In the genomic region with DNA sequence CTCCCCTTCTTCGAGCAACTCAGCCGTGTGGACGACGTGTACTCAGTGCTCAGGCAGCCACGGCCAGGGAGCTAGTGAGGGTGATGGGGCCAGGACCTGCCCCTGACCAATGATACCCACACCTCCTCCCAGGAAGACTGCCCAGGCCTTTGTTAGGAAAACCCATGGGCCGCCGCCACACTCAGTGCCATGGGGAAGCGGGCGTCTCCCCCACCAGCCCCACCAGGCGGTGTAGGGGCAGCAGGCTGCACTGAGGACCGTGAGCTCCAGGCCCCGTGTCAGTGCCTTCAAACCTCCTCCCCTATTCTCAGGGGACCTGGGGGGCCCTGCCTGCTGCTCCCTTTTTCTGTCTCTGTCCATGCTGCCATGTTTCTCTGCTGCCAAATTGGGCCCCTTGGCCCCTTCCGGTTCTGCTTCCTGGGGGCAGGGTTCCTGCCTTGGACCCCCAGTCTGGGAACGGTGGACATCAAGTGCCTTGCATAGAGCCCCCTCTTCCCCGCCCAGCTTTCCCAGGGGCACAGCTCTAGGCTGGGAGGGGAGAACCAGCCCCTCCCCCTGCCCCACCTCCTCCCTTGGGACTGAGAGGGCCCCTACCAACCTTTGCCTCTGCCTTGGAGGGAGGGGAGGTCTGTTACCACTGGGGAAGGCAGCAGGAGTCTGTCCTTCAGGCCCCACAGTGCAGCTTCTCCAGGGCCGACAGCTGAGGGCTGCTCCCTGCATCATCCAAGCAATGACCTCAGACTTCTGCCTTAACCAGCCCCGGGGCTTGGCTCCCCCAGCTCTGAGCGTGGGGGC, we compare ENCODE assay signal across 11 cellular contexts. TPM values are rescaled to one million over a fixed set of nuclear protein-coding genes. Genes with fewer than 3 reads are reported as not detected.
DNase-seq lines count a peak whose midpoint lies in the region; ATAC-seq and TF ChIP-seq lines count a peak whose summit lies in the region.
"Had no signal": no experiment of that assay in that cellular context is flagged by ENCODE, and none has a peak within 500 bp of the region (broad histone marks: within the 10 kb centered on the region; RNA-seq: fewer than 3 reads in every experiment).

No MANE protein-coding gene starts in this region.

- H3K4me1 Mint-ChIP-seq in naive thymus-derived CD8-positive, alpha-beta T cell: peaks cover 29 to 70% (median 65%) of the 10 kb centered on the region in 4 donors

- peak overlapping the region; percentile 96 for H3K27ac ChIP-seq in cardiac muscle cell
- peak overlapping the region; percentile 79 to 95 for H3K27ac ChIP-seq in coronary artery
- peak overlapping the region; percentile 93 to 94 for H3K27ac ChIP-seq in uterus

- H3K27ac Mint-ChIP-seq in naive thymus-derived CD8-positive, alpha-beta T cell: peak overlapping the region in 8 of 10 donors; percentile 31 to 97 (median 89)

- H3K9me3 Mint-ChIP-seq in naive thymus-derived CD8-positive, alpha-beta T cell: no peaks in the 10 kb centered on the region

- POLR2A ChIA-PET in naive thymus-derived CD8-positive, alpha-beta T cell (lab: Charles Lee): interaction anchor here (0.5 to 5.0 kb wide), 10 partner anchors 8 to 185 kb away, joined by 3 to 69 read pairs (median 3); no protein-coding TSS in a partner anchor

- TF ChIP-seq CTCF in cardiac muscle cell (IDR thresholded peaks at IDR 0.05; ENCODE audit: low read depth, low read length): no peak
- no peak for TF ChIP-seq CTCF in coronary artery (IDR thresholded peaks at IDR 0.05)
- TF ChIP-seq CTCF in uterus (IDR thresholded peaks at IDR 0.05): no peak

- no peak overlapping the region for H3K4me3 ChIP-seq in cardiac muscle cell
- no peak overlapping the region for H3K4me3 ChIP-seq in coronary artery
- H3K4me3 ChIP-seq in uterus: no peak overlapping the region

- no peaks in the 10 kb centered on the region for H3K9me3 ChIP-seq in cardiac muscle cell (ENCODE audit: low read depth)
- H3K9me3 ChIP-seq in uterus: no peaks in the 10 kb centered on the region

- H3K36me3 Mint-ChIP-seq in naive thymus-derived CD8-positive, alpha-beta T cell: peaks cover 0 to 28% (median 6%) of the 10 kb centered on the region in 3 donors

- peaks cover 11% of the 10 kb centered on the region for H3K4me1 ChIP-seq in cardiac muscle cell (ENCODE audit: low read depth)
- peaks cover 0 to 30% of the 10 kb centered on the region in 2 donors for H3K4me1 ChIP-seq in uterus

- H3K27me3 ChIP-seq in cardiac muscle cell (no peaks in the 10 kb centered on the region), uterus (no peaks in the 10 kb centered on the region)

- intact Hi-C loops in Right ventricle myocardium superior (cut with DNase I) (loop anchor here (5.0 to 10.0 kb wide), 2 partner anchors 63 to 240 kb away; no protein-coding TSS in a partner anchor), uterus (cut with DNase I; ENCODE audit: low total_unique reads) (loop anchor here (10.0 kb wide), 1 partner anchor 60 kb away; no protein-coding TSS in a partner anchor)

- peak overlapping the region in 4 of 10 donors; percentile 7 to 84 (median 38) for H3K4me3 Mint-ChIP-seq in naive thymus-derived CD8-positive, alpha-beta T cell

- no peak for ATAC-seq in Right ventricle myocardium superior (ENCODE audit: poor library complexity)
- ATAC-seq in naive thymus-derived CD8-positive, alpha-beta T cell: no peak
- ATAC-seq in GM21825 (IDR thresholded peaks at IDR 0.05; ENCODE audit: unreplicated experiment): no peak

- DNase-seq in cardiac muscle cell (ENCODE audit: low read depth in 1 of 2, low spot score in 1 of 2) (no peak), Right ventricle myocardium superior (no peak), coronary artery (ENCODE audit: low spot score) (no peak), uterus (peak in 1 of 2 donors; percentile 38), hippocampal formation (lab: John Stamatoyannopoulos, UW) (no peak), GDM1 (lab: John Stamatoyannopoulos, UW) (no peak)
- no peak for DNase-seq in naive thymus-derived CD8-positive, alpha-beta T cell
- DNase-seq: kidney glomerular epithelial cell, NCI-H1417 treated with DMSO at 0.1 percent for 48 hours had no signal

- H3K36me3 ChIP-seq in cardiac muscle cell (peaks cover 11% of the 10 kb centered on the region), uterus (no peaks in the 10 kb centered on the region)

- TF ChIP-seq POLR2A in uterus (IDR thresholded peaks at IDR 0.05): no peak

- H3K27me3 Mint-ChIP-seq in naive thymus-derived CD8-positive, alpha-beta T cell: no peaks in the 10 kb centered on the region

RNA-seq across cellular contexts. Expression of gene CTDSP1, which starts 4.9 kb away (rescaled TPM):
- total RNA-seq in cardiac muscle cell: 147 and 179 TPM in 2 replicates
- polyA plus RNA-seq in cardiac muscle cell: 22.6 and 35.5 TPM in 2 replicates
- total RNA-seq in Right ventricle myocardium superior: 85.1 TPM
- 100 to 1,000 TPM; 143 to 144 TPM for total RNA-seq in naive thymus-derived CD8-positive, alpha-beta T cell
- polyA plus RNA-seq in naive thymus-derived CD8-positive, alpha-beta T cell: 10 to 100 TPM; 19.3 to 22.7 (median 19.8) TPM
- 100 to 1,000 TPM in 2 of 4 donors, 10 to 100 TPM in 2; 48.8 to 198 (median 76.8) TPM for total RNA-seq in uterus

RNA-seq across cellular contexts. Expression of gene VIL1, which starts 14.4 kb away (rescaled TPM):
- total RNA-seq in cardiac muscle cell (0.63 and 1.1 TPM in 2 replicates), Right ventricle myocardium superior (not detected), uterus (under 1 TPM in 3 of 4 donors, not detected in 1; 0.28 to 0.59 (median 0.51) TPM)
- 0.52 and 0.65 TPM in 2 replicates for polyA plus RNA-seq in cardiac muscle cell
- total RNA-seq in naive thymus-derived CD8-positive, alpha-beta T cell: not detected
- under 1 TPM in 2 of 3 donors, not detected in 1; 0.03 to 0.05 TPM for polyA plus RNA-seq in naive thymus-derived CD8-positive, alpha-beta T cell
- polyA plus RNA-seq: BJ had no signal

RNA-seq across cellular contexts. Expression of gene SLC11A1, which starts 22.5 kb away (rescaled TPM):
- total RNA-seq in cardiac muscle cell: 0.25 and 0.63 TPM in 2 replicates
- 0.81 and 1.1 TPM in 2 replicates for polyA plus RNA-seq in cardiac muscle cell
- total RNA-seq in Right ventricle myocardium superior: 4.4 TPM
- 1 to 10 TPM in 1 of 2 experiments, under 1 TPM in 1; 0.47 to 1.2 TPM for total RNA-seq in naive thymus-derived CD8-positive, alpha-beta T cell
- under 1 TPM; 0.27 to 0.90 (median 0.73) TPM for polyA plus RNA-seq in naive thymus-derived CD8-positive, alpha-beta T cell
- 10 to 100 TPM in 1 of 4 donors, 1 to 10 TPM in 1, under 1 TPM in 2; 0.26 to 14.0 (median 4.2) TPM for total RNA-seq in uterus

RNA-seq across cellular contexts. Expression of gene CATIP, which starts 47.9 kb away (rescaled TPM):
- total RNA-seq in cardiac muscle cell (2.0 and 5.5 TPM in 2 replicates), Right ventricle myocardium superior (not detected), uterus (under 1 TPM in 2 of 4 donors, not detected in 2; 0.85 to 0.97 TPM)
- polyA plus RNA-seq in cardiac muscle cell: 1.2 and 5.0 TPM in 2 replicates
- not detected for total RNA-seq in naive thymus-derived CD8-positive, alpha-beta T cell
- not detected for polyA plus RNA-seq in naive thymus-derived CD8-positive, alpha-beta T cell
- polyA plus RNA-seq: BJ had no signal
